In the genomic region with DNA sequence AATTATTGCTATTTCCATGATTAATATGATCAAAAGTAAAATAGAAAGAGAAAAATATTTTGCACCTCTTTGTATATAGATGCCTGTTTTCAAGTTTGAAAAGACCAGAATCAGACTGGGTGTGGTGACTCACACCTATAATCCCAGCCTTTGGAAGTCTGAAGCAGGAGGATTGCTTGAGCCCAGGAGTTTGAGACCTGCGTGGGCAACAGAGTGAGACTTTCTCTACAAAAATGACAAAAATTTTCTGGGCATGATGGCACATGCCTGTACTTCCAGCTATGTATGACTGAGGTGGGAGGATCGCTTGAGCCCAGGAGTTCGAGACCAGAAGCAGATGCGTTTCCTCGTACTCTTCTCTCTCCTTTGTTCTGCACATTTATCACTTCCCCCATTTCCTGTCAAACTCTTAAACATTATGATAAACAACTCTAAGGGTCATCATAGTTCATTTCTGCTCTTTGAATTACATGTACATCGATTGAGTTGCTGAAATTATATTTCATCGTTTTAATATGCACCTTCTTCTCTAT, we compare ENCODE assay signal across 27 cellular contexts.
"Had no signal": no experiment of that assay in that cellular context is flagged by ENCODE, and none has a peak within 500 bp of the region (broad histone marks: within the 10 kb centered on the region; RNA-seq: fewer than 3 reads in every experiment).

No MANE protein-coding gene starts in this region.

- H3K4me3 Mint-ChIP-seq: activated naive CD8-positive, alpha-beta T cell; mesothelial cell of epicardium; naive B cell; nephron progenitor cell; stimulated activated naive CD8-positive, alpha-beta T cell treated with anti-CD3 and anti-CD28 coated beads, Interleukin-15, Interleukin-2, amounts not matched to agents 100 ng/mL and 50 ng/mL, for 24 hours had no signal

- ATAC-seq: left ventricle myocardium superior, sciatic nerve had no signal

- H3K9me3 Mint-ChIP-seq: nephron progenitor cell; stimulated activated naive CD8-positive, alpha-beta T cell treated with anti-CD3 and anti-CD28 coated beads, Interleukin-15, Interleukin-2, amounts not matched to agents 100 ng/mL and 50 ng/mL, for 24 hours had no signal

- H3K36me3 ChIP-seq: cardiac muscle cell, colonic mucosa, neutrophil, ovary, thoracic aorta had no signal

- H3K4me1 ChIP-seq: colonic mucosa had no signal

- H3K4me1 Mint-ChIP-seq: naive B cell had no signal

- DNase-seq: activated CD4-positive, alpha-beta T cell treated with anti-CD3 and anti-CD28 coated beads for 4 hours; activated CD4-positive, alpha-beta T cell treated with anti-CD3 and anti-CD28 coated beads, Interleukin-2, amount 50 U/mL, for 4 hours; activated effector memory CD4-positive, alpha-beta T cell treated with Interleukin-2 at 50 U/mL for 16 hours; activated naive CD4-positive, alpha-beta T cell treated with Interleukin-2 at 50 U/mL for 16 hours; anterior cingulate cortex; cerebellar nuclear complex; colonic mucosa; dorsolateral prefrontal cortex; effector memory CD4-positive, alpha-beta T cell; foreskin fibroblast; left ventricle myocardium superior; naive B cell; nephron progenitor cell; ovary; retina; stimulated activated CD4-positive, alpha-beta T cell treated with anti-CD3 and anti-CD28 coated beads, Interleukin-12 subunit alpha, Interleukin-12 subunit beta, amount 100 ng/mL, for 4 hours; stimulated activated CD4-positive, alpha-beta T cell treated with anti-CD3 and anti-CD28 coated beads, Interleukin-4, amount 100 ng/mL, for 1 hour; trophoblast cell had no signal

- H3K36me3 Mint-ChIP-seq: activated naive CD8-positive, alpha-beta T cell; mesothelial cell of epicardium; naive B cell had no signal

- H3K27me3 Mint-ChIP-seq: naive B cell; progenitor cell of endocrine pancreas; stimulated activated naive CD8-positive, alpha-beta T cell treated with anti-CD3 and anti-CD28 coated beads, Interleukin-15, Interleukin-2, amounts not matched to agents 100 ng/mL and 50 ng/mL, for 24 hours had no signal

- H3K4me3 ChIP-seq: cardiac muscle cell, colonic mucosa, dorsolateral prefrontal cortex, ovary, skin epidermis, thoracic aorta had no signal

- H3K27ac Mint-ChIP-seq: activated naive CD8-positive, alpha-beta T cell; mesothelial cell of epicardium; nephron progenitor cell; progenitor cell of endocrine pancreas; stimulated activated naive CD8-positive, alpha-beta T cell treated with anti-CD3 and anti-CD28 coated beads, Interleukin-15, Interleukin-2, amounts not matched to agents 100 ng/mL and 50 ng/mL, for 24 hours had no signal

- H3K9me3 ChIP-seq: colonic mucosa, neutrophil, ovary, thoracic aorta had no signal

- H3K27me3 ChIP-seq: cardiac muscle cell, colonic mucosa, dorsolateral prefrontal cortex, neutrophil, ovary had no signal
